Comparison of ENCODE assay signal across 9 cellular contexts in genomic region chr17:3669548-3669947, GRCh38. TPM values are rescaled to one million over a fixed set of nuclear protein-coding genes. Genes with fewer than 3 reads are reported as not detected.
DNase-seq lines count a peak whose midpoint lies in the region; ATAC-seq, FAIRE-seq and TF ChIP-seq lines count a peak whose summit lies in the region.
"Had no signal": no experiment of that assay in that cellular context is flagged by ENCODE, and none has a peak within 500 bp of the region (broad histone marks: within the 10 kb centered on the region; RNA-seq: fewer than 3 reads in every experiment).

No MANE protein-coding gene starts in this region.

- H3K4me1 ChIP-seq in heart left ventricle, result peaks cover 4 to 43% (median 36%) of the 10 kb centered on the region in 12 donors
- H3K4me1 ChIP-seq in GM12878 (ENCODE audit: control insufficient read depth, insufficient read depth, low read length), result peaks cover 8% of the 10 kb centered on the region
- peaks cover 23% of the 10 kb centered on the region for H3K4me1 ChIP-seq in mesenchymal stem cell (ENCODE audit: control insufficient read depth, insufficient read depth, low read depth, low read length)
- no peaks in the 10 kb centered on the region for H3K4me1 ChIP-seq in urinary bladder (ENCODE audit: insufficient read depth)

- no peak overlapping the region for H3K14ac ChIP-seq in mesenchymal stem cell (ENCODE audit: low read length in 2 of 2)

- no peak overlapping the region for H2BK120ac ChIP-seq in mesenchymal stem cell (ENCODE audit: low read depth, low read length)

- no peak overlapping the region for H4K91ac ChIP-seq in mesenchymal stem cell (ENCODE audit: low read length)

- H3K4me3 ChIP-seq in heart left ventricle (peak overlapping the region in 11 of 12 donors; percentile 69 to 100 (median 94)), GM12878 (peak overlapping the region; percentile 84), mesenchymal stem cell (ENCODE audit: insufficient read depth in 1 of 2, low read depth in 1 of 2, low read length in 2 of 2) (peak overlapping the region in 1 of 2 experiments; percentile 97), urinary bladder (ENCODE audit: low read depth, low read length) (peak overlapping the region; percentile 81)

- 48 to 58% (median 51%) methylated on average over 12 of the region's 12 CpGs for WGBS in heart left ventricle, 4 donors
- 34% methylated on average over 12 of the region's 12 CpGs for WGBS in GM12878 (ENCODE audit: insufficient coverage, insufficient replicate concordance, low lambda C conversion rate, missing lambda C conversion rate)
- 66% methylated on average over 12 of the region's 12 CpGs for WGBS in mesenchymal stem cell
- 44% methylated on average over 12 of the region's 12 CpGs for WGBS in urinary bladder

- POLR2A ChIA-PET in GM12878 (lab: Charles Lee), result no interaction called here

- H4K8ac ChIP-seq in mesenchymal stem cell (ENCODE audit: low read length), result no peak overlapping the region

- no peak for TF ChIP-seq RAD21 in GM12878 (IDR thresholded peaks at IDR 0.05; ENCODE audit: insufficient read depth, low read depth, low read length)

- no peak overlapping the region for H2BK15ac ChIP-seq in mesenchymal stem cell (ENCODE audit: low read depth, poor library complexity, severe bottlenecking)

- H3K36me3 ChIP-seq in heart left ventricle (peaks cover 0 to 21% (median 5%) of the 10 kb centered on the region in 9 donors), GM12878 (ENCODE audit: control insufficient read depth in 2 of 2, insufficient read depth in 2 of 2, low read length in 1 of 2) (no peaks in the 10 kb centered on the region), mesenchymal stem cell (ENCODE audit: control insufficient read depth in 1 of 2, insufficient read depth in 2 of 2, low read depth in 1 of 2, low read length in 2 of 2) (peaks cover 18 to 20% of the 10 kb centered on the region in 2 experiments), urinary bladder (ENCODE audit: insufficient read depth) (no peaks in the 10 kb centered on the region)

- no TSS peak for BruUV-seq in GM12878 (replicated peaks; lab: Mats Ljungman, UMichigan)

- TF ChIP-seq POLR2A in heart left ventricle (IDR thresholded peaks at IDR 0.05) (no peak), GM12878 (IDR thresholded peaks at IDR 0.05; ENCODE audit: low read depth, low read length) (no peak)

- H3K23ac ChIP-seq in mesenchymal stem cell (ENCODE audit: low read length in 2 of 2), result no peak overlapping the region

- H3K27ac ChIP-seq in heart left ventricle (peak overlapping the region in 4 of 12 donors; percentile 95 to 100 (median 100)), GM12878 (ENCODE audit: control insufficient read depth, insufficient read depth) (peak overlapping the region; percentile 86; the same call in 1 of the 2 replicates), mesenchymal stem cell (ENCODE audit: low read length, poor library complexity, severe bottlenecking) (no peak overlapping the region), urinary bladder (ENCODE audit: low read depth) (no peak overlapping the region)

- no peaks in the 10 kb centered on the region for H4K20me1 ChIP-seq in GM12878 (ENCODE audit: control insufficient read depth, insufficient read depth)

- SMC1A ChIA-PET in GM12878 (lab: Charles Lee; ENCODE audit: uncharacterized antibody, unreplicated experiment), result interaction anchor here (1.2 kb wide), 1 partner anchor 10 kb away, joined by 3 read pairs; no protein-coding TSS in a partner anchor

- H3K27me3 ChIP-seq in heart left ventricle, result no peaks in the 10 kb centered on the region
- H3K27me3 ChIP-seq in GM12878 (replicated peaks in 1 of 2; ENCODE audit: control insufficient read depth in 2 of 2, insufficient read depth in 2 of 2, low read length in 1 of 2), result no peaks in the 10 kb centered on the region
- H3K27me3 ChIP-seq in mesenchymal stem cell (ENCODE audit: control insufficient read depth in 1 of 2, insufficient read depth in 1 of 2, low read length in 2 of 2), result peaks cover 0 to 2% of the 10 kb centered on the region in 2 experiments

- intact Hi-C loops in heart left ventricle (cut with DNase I), result loop anchor here in 2 of 10 donors (2.0 to 10.0 kb wide), 3 partner anchors 33 to 625 kb away; partner anchors contain the start of genes CTNS (in 1 of the 2) and SHPK (in 1 of the 2)
- intact Hi-C loops in left ventricle myocardium superior (cut with micrococcal nuclease), result no loop called here
- intact Hi-C loops in GM12878 (cut with micrococcal nuclease; ENCODE audit: unreplicated experiment), result loop anchor here (10.0 kb wide), 1 partner anchor 115 kb away; the partner anchor contains the start of gene TRPV3

- peaks cover 20% of the 10 kb centered on the region for H3K79me2 ChIP-seq in GM12878 (ENCODE audit: control insufficient read depth, insufficient read depth, low read length)

- DNase-seq in heart left ventricle (no peak), left ventricle myocardium superior (no peak), GM12878 (ENCODE audit: low read depth, low spot score) (no peak), mesenchymal stem cell (no peak), OCI-M1 (lab: John Stamatoyannopoulos, UW) (no peak)
- DNase-seq: effector CD8-positive, alpha-beta T cell had no signal

- CTCF ChIA-PET in GM12878 (lab: Yijun Ruan, JAX), result interaction anchor here (1.0 to 1.9 kb wide), 2 partner anchors 13 to 33 kb away, joined by 4 to 10 read pairs; partner anchors contain the start of genes CTNS and SHPK

- H2BK5ac ChIP-seq in mesenchymal stem cell (ENCODE audit: low read depth, low read length, poor library complexity, severe bottlenecking), result no peak overlapping the region

- RAD21 ChIA-PET in GM12878 (lab: Charles Lee; ENCODE audit: unreplicated experiment), result no interaction called here

- H3K4ac ChIP-seq in mesenchymal stem cell (ENCODE audit: low read depth in 1 of 2, low read length in 2 of 2), result no peak overlapping the region

- H3K18ac ChIP-seq in mesenchymal stem cell (ENCODE audit: low read depth in 1 of 2, low read length in 2 of 2), result no peak overlapping the region

- H3K4me2 ChIP-seq in GM12878 (ENCODE audit: control insufficient read depth, insufficient read depth), result peak overlapping the region; percentile 97
- H3K4me2 ChIP-seq in mesenchymal stem cell (ENCODE audit: low read length, poor library complexity, severe bottlenecking), result peak overlapping the region; percentile 96

- ATAC-seq in heart left ventricle, result no peak
- ATAC-seq in left ventricle myocardium superior, result no peak
- ATAC-seq in GM12878, result no peak
- no peak for ATAC-seq in GM19455 (IDR thresholded peaks at IDR 0.05; ENCODE audit: unreplicated experiment)
- ATAC-seq in HG02840 (IDR thresholded peaks at IDR 0.05; ENCODE audit: low FRiP score, unreplicated experiment), result no peak

- H3K79me1 ChIP-seq in mesenchymal stem cell (replicated peaks; ENCODE audit: low read length, poor library complexity, severe bottlenecking), result peaks cover 9% of the 10 kb centered on the region

- TF ChIP-seq CTCF in heart left ventricle (IDR thresholded peaks at IDR 0.05) (no peak), GM12878 (IDR thresholded peaks at IDR 0.05 in 2 of 3, conservative IDR thresholded peaks at IDR 0.05 in 1 of 3; ENCODE audit: control insufficient read depth in 2 of 3, extremely low read depth in 1 of 3, insufficient read depth in 1 of 3, low read depth in 3 of 3, low read length in 3 of 3) (no peak)

- in situ Hi-C loops in GM12878 (cut with MboI), result no loop called here

- TF ChIP-seq EP300 in GM12878 (IDR thresholded peaks at IDR 0.05; ENCODE audit: borderline replicate concordance in 1 of 2, control insufficient read depth in 1 of 2, low read depth in 2 of 2, low read length in 2 of 2), result no peak

- peak; percentile 23 for FAIRE-seq in GM12878 (lab: Jason Lieb, UNC)

- H2AFZ ChIP-seq in GM12878 (ENCODE audit: control insufficient read depth, low read depth, low read length), result no peak overlapping the region
- H2AFZ ChIP-seq in mesenchymal stem cell (ENCODE audit: low read depth, low read length), result no peak overlapping the region

- H3K9ac ChIP-seq in GM12878 (ENCODE audit: control insufficient read depth, insufficient read depth, low read length), result peak overlapping the region; percentile 98
- peak overlapping the region; percentile 99 for H3K9ac ChIP-seq in mesenchymal stem cell (ENCODE audit: low read length)

- no peak overlapping the region for H2AK5ac ChIP-seq in mesenchymal stem cell (ENCODE audit: low read length, severe bottlenecking)

- H3K9me3 ChIP-seq in heart left ventricle (no peaks in the 10 kb centered on the region), GM12878 (replicated peaks; ENCODE audit: control insufficient read depth, insufficient read depth, low read length) (no peaks in the 10 kb centered on the region), mesenchymal stem cell (ENCODE audit: control insufficient read depth, low read length) (no peaks in the 10 kb centered on the region)

- no peak overlapping the region for H2BK12ac ChIP-seq in mesenchymal stem cell (ENCODE audit: low read length in 2 of 2)

RNA-seq across cellular contexts. Expression of gene EMC6, which starts 0.9 kb away (rescaled TPM):
- total RNA-seq in heart left ventricle (10 to 100 TPM; 24.2 to 78.2 (median 51.9) TPM), left ventricle myocardium superior (63.4 TPM), GM12878 (2014; rRNA removed) (24.5 and 37.3 TPM in 2 replicates), GM12878 (2014; rRNA removed; fragmentation: Illumina TruSeq; extraction: Trizol) (28.3 and 34.5 TPM in 2 replicates), GM12878 (2021) (63.6 and 64.2 TPM in 2 replicates), urinary bladder (7.8 TPM)
- polyA plus RNA-seq in heart left ventricle (100 to 1,000 TPM; 141 to 190 TPM), GM12878 (2011; rRNA removed) (20.0 and 28.8 TPM in 2 replicates), GM12878 (2014; fragmentation: Illumina TruSeq; extraction: Trizol) (11.1 and 27.6 TPM in 2 replicates), GM12878 (2014; fragmentation: Nextera tagmentation; extraction: Ambion mirVana) (10 to 100 TPM in 1 of 2 experiments, 1 to 10 TPM in 1; 5.1 to 32.2 TPM), GM12878 (2014; rRNA removed) (162 and 165 TPM in 2 replicates), GM12878 (2016; fragmentation: Nextera tagmentation; extraction: Ambion mirVana) (100 to 1,000 TPM; 170 to 172 TPM), urinary bladder (77.1 TPM)
- 5.7 and 5.8 TPM in 2 replicates for total RNA-seq in GM12878 (2013; cell fraction: nucleolus; rRNA removed)
- 42.5 TPM for polyA plus RNA-seq in GM12878 (2011; ENCODE audit: low read depth)
- 57.3 and 89.4 TPM in 2 replicates for polyA plus RNA-seq in GM12878 (2011; cell fraction: cytosol; rRNA removed)
- polyA plus RNA-seq in GM12878 (2011; cell fraction: nucleus; rRNA removed), result 24.3 and 28.1 TPM in 2 replicates
- polyA plus RNA-seq in GM12878 (2012), result 41.1 and 48.2 TPM in 2 replicates
- 2.9 and 8.0 TPM in 2 replicates for polyA minus RNA-seq in GM12878 (2011; rRNA and poly(A)+ RNA removed)
- 9.9 and 16.2 TPM in 2 replicates for polyA minus RNA-seq in GM12878 (2011; cell fraction: cytosol; rRNA and poly(A)+ RNA removed)
- polyA minus RNA-seq in GM12878 (2011; cell fraction: nucleus; rRNA and poly(A)+ RNA removed), result 8.7 and 14.6 TPM in 2 replicates
- polyA plus RNA-seq in mesenchymal stem cell (2013, experiment 1 of 2), result 102 TPM
- polyA plus RNA-seq in mesenchymal stem cell (2013, experiment 2 of 2), result 107 TPM

RNA-seq across cellular contexts. Expression of gene TAX1BP3, which starts 1.2 kb away (rescaled TPM):
- total RNA-seq in heart left ventricle, result 100 to 1,000 TPM; 122 to 291 (median 177) TPM
- 100 to 1,000 TPM; 131 to 203 TPM for polyA plus RNA-seq in heart left ventricle
- 167 TPM for total RNA-seq in left ventricle myocardium superior
- 6.5 and 8.0 TPM in 2 replicates for total RNA-seq in GM12878 (2013; cell fraction: nucleolus; rRNA removed)
- 28.2 and 29.8 TPM in 2 replicates for total RNA-seq in GM12878 (2014; rRNA removed)
- 9.2 and 10.6 TPM in 2 replicates for total RNA-seq in GM12878 (2014; rRNA removed; fragmentation: Illumina TruSeq; extraction: Trizol)
- total RNA-seq in GM12878 (2021), result 23.4 and 24.6 TPM in 2 replicates
- polyA plus RNA-seq in GM12878 (2011; ENCODE audit: low read depth), result 3.6 TPM
- 3.6 and 5.0 TPM in 2 replicates for polyA plus RNA-seq in GM12878 (2011; rRNA removed)
- 9.1 and 11.2 TPM in 2 replicates for polyA plus RNA-seq in GM12878 (2011; cell fraction: cytosol; rRNA removed)
- polyA plus RNA-seq in GM12878 (2011; cell fraction: nucleus; rRNA removed), result 7.3 and 8.5 TPM in 2 replicates
- polyA plus RNA-seq in GM12878 (2012), result 12.3 and 12.9 TPM in 2 replicates
- 4.4 and 8.3 TPM in 2 replicates for polyA plus RNA-seq in GM12878 (2014; fragmentation: Illumina TruSeq; extraction: Trizol)
- 1 to 10 TPM in 1 of 2 experiments, under 1 TPM in 1; 1.00 to 4.7 TPM for polyA plus RNA-seq in GM12878 (2014; fragmentation: Nextera tagmentation; extraction: Ambion mirVana)
- polyA plus RNA-seq in GM12878 (2014; rRNA removed), result 17.2 and 20.2 TPM in 2 replicates
- 10 to 100 TPM; 38.1 to 40.4 TPM for polyA plus RNA-seq in GM12878 (2016; fragmentation: Nextera tagmentation; extraction: Ambion mirVana)
- 3.1 and 5.0 TPM in 2 replicates for polyA minus RNA-seq in GM12878 (2011; rRNA and poly(A)+ RNA removed)
- 3.6 and 7.6 TPM in 2 replicates for polyA minus RNA-seq in GM12878 (2011; cell fraction: cytosol; rRNA and poly(A)+ RNA removed)
- 1.2 and 3.3 TPM in 2 replicates for polyA minus RNA-seq in GM12878 (2011; cell fraction: nucleus; rRNA and poly(A)+ RNA removed)
- 119 TPM for polyA plus RNA-seq in mesenchymal stem cell (2013, experiment 1 of 2)
- 117 TPM for polyA plus RNA-seq in mesenchymal stem cell (2013, experiment 2 of 2)
- 64.2 TPM for total RNA-seq in urinary bladder
- 129 TPM for polyA plus RNA-seq in urinary bladder

RNA-seq across cellular contexts. Expression of gene P2RX5, which starts 26.4 kb away (rescaled TPM):
- 10 to 100 TPM in 6 of 9 donors, 1 to 10 TPM in 3; 5.4 to 66.4 (median 14.3) TPM for total RNA-seq in heart left ventricle
- polyA plus RNA-seq in heart left ventricle, result 100 to 1,000 TPM in 1 of 2 donors, 10 to 100 TPM in 1; 13.1 to 108 TPM
- 16.4 TPM for total RNA-seq in left ventricle myocardium superior
- total RNA-seq in GM12878 (2013; cell fraction: nucleolus; rRNA removed), result 276 and 346 TPM in 2 replicates
- total RNA-seq in GM12878 (2014; rRNA removed), result 22.5 and 25.2 TPM in 2 replicates
- 17.9 and 20.0 TPM in 2 replicates for total RNA-seq in GM12878 (2014; rRNA removed; fragmentation: Illumina TruSeq; extraction: Trizol)
- 24.8 and 27.2 TPM in 2 replicates for total RNA-seq in GM12878 (2021)
- polyA plus RNA-seq in GM12878 (2011; ENCODE audit: low read depth), result 28.3 TPM
- polyA plus RNA-seq in GM12878 (2011; rRNA removed), result 5.1 and 10.0 TPM in 2 replicates
- polyA plus RNA-seq in GM12878 (2011; cell fraction: cytosol; rRNA removed), result 18.6 TPM in 2 replicates
- polyA plus RNA-seq in GM12878 (2011; cell fraction: nucleus; rRNA removed), result 28.6 and 31.4 TPM in 2 replicates
- polyA plus RNA-seq in GM12878 (2012), result 23.7 and 37.9 TPM in 2 replicates
- 18.4 and 28.8 TPM in 2 replicates for polyA plus RNA-seq in GM12878 (2014; fragmentation: Illumina TruSeq; extraction: Trizol)
- polyA plus RNA-seq in GM12878 (2014; fragmentation: Nextera tagmentation; extraction: Ambion mirVana), result 10 to 100 TPM in 1 of 2 experiments, 1 to 10 TPM in 1; 6.9 to 14.2 TPM
- 18.1 and 22.5 TPM in 2 replicates for polyA plus RNA-seq in GM12878 (2014; rRNA removed)
- polyA plus RNA-seq in GM12878 (2016; fragmentation: Nextera tagmentation; extraction: Ambion mirVana), result 10 to 100 TPM; 19.1 to 23.1 TPM
- polyA minus RNA-seq in GM12878 (2011; rRNA and poly(A)+ RNA removed), result 8.0 and 11.7 TPM in 2 replicates
- 5.5 and 5.7 TPM in 2 replicates for polyA minus RNA-seq in GM12878 (2011; cell fraction: cytosol; rRNA and poly(A)+ RNA removed)
- 5.7 and 10.2 TPM in 2 replicates for polyA minus RNA-seq in GM12878 (2011; cell fraction: nucleus; rRNA and poly(A)+ RNA removed)
- 0.35 TPM for polyA plus RNA-seq in mesenchymal stem cell (2013, experiment 1 of 2)
- 0.30 TPM for polyA plus RNA-seq in mesenchymal stem cell (2013, experiment 2 of 2)
- total RNA-seq in urinary bladder, result 1.3 TPM
- polyA plus RNA-seq in urinary bladder, result 1.0 TPM

RNA-seq across cellular contexts. Expression of gene CTNS, which starts 33.0 kb away (rescaled TPM):
- total RNA-seq in heart left ventricle (10 to 100 TPM in 3 of 9 donors, 1 to 10 TPM in 6; 6.2 to 19.0 (median 8.7) TPM), left ventricle myocardium superior (7.1 TPM), GM12878 (2014; rRNA removed) (7.3 and 7.4 TPM in 2 replicates), GM12878 (2014; rRNA removed; fragmentation: Illumina TruSeq; extraction: Trizol) (4.7 and 5.3 TPM in 2 replicates), GM12878 (2021) (7.8 and 9.2 TPM in 2 replicates), urinary bladder (10.6 TPM)
- polyA plus RNA-seq in heart left ventricle (10 to 100 TPM in 1 of 2 donors, 1 to 10 TPM in 1; 6.8 to 10.9 TPM), GM12878 (2011; rRNA removed) (2.6 and 3.0 TPM in 2 replicates), GM12878 (2014; fragmentation: Illumina TruSeq; extraction: Trizol) (5.0 and 6.8 TPM in 2 replicates), GM12878 (2014; fragmentation: Nextera tagmentation; extraction: Ambion mirVana) (1 to 10 TPM in 1 of 2 experiments, under 1 TPM in 1; 0.92 to 1.7 TPM), GM12878 (2014; rRNA removed) (8.3 and 10.7 TPM in 2 replicates), GM12878 (2016; fragmentation: Nextera tagmentation; extraction: Ambion mirVana) (1 to 10 TPM; 6.0 to 8.6 TPM), urinary bladder (13.8 TPM)
- total RNA-seq in GM12878 (2013; cell fraction: nucleolus; rRNA removed), result 9.7 and 12.6 TPM in 2 replicates
- 2.3 TPM for polyA plus RNA-seq in GM12878 (2011; ENCODE audit: low read depth)
- polyA plus RNA-seq in GM12878 (2011; cell fraction: cytosol; rRNA removed), result 4.3 and 6.0 TPM in 2 replicates
- 9.6 and 10.1 TPM in 2 replicates for polyA plus RNA-seq in GM12878 (2011; cell fraction: nucleus; rRNA removed)
- polyA plus RNA-seq in GM12878 (2012), result 4.2 and 5.6 TPM in 2 replicates
- 2.1 and 3.5 TPM in 2 replicates for polyA minus RNA-seq in GM12878 (2011; rRNA and poly(A)+ RNA removed)
- 1.6 TPM in 1 of 2 replicates, not detected in the other for polyA minus RNA-seq in GM12878 (2011; cell fraction: cytosol; rRNA and poly(A)+ RNA removed)
- polyA minus RNA-seq in GM12878 (2011; cell fraction: nucleus; rRNA and poly(A)+ RNA removed), result 2.1 and 3.9 TPM in 2 replicates
- polyA plus RNA-seq in mesenchymal stem cell (2013, experiment 1 of 2), result 28.5 TPM
- 28.1 TPM for polyA plus RNA-seq in mesenchymal stem cell (2013, experiment 2 of 2)

RNA-seq across cellular contexts. Expression of gene SHPK, which starts 33.5 kb away (rescaled TPM):
- total RNA-seq in heart left ventricle (1 to 10 TPM; 2.5 to 7.3 (median 3.6) TPM), left ventricle myocardium superior (5.1 TPM), GM12878 (2014; rRNA removed) (15.1 and 16.6 TPM in 2 replicates), GM12878 (2014; rRNA removed; fragmentation: Illumina TruSeq; extraction: Trizol) (9.7 and 10.8 TPM in 2 replicates), GM12878 (2021) (11.7 and 12.9 TPM in 2 replicates), urinary bladder (12.6 TPM)
- polyA plus RNA-seq in heart left ventricle (1 to 10 TPM; 2.9 to 3.7 TPM), GM12878 (2011; rRNA removed) (8.0 and 13.9 TPM in 2 replicates), GM12878 (2014; fragmentation: Illumina TruSeq; extraction: Trizol) (7.8 and 9.5 TPM in 2 replicates), GM12878 (2014; fragmentation: Nextera tagmentation; extraction: Ambion mirVana) (1 to 10 TPM; 1.7 to 1.8 TPM), GM12878 (2014; rRNA removed) (12.9 and 15.6 TPM in 2 replicates), GM12878 (2016; fragmentation: Nextera tagmentation; extraction: Ambion mirVana) (10 to 100 TPM; 13.0 to 13.2 TPM), urinary bladder (8.0 TPM)
- total RNA-seq in GM12878 (2013; cell fraction: nucleolus; rRNA removed), result 36.6 and 37.2 TPM in 2 replicates
- 4.8 TPM for polyA plus RNA-seq in GM12878 (2011; ENCODE audit: low read depth)
- polyA plus RNA-seq in GM12878 (2011; cell fraction: cytosol; rRNA removed), result 18.3 and 23.7 TPM in 2 replicates
- polyA plus RNA-seq in GM12878 (2011; cell fraction: nucleus; rRNA removed), result 8.6 and 11.5 TPM in 2 replicates
- 7.7 and 7.9 TPM in 2 replicates for polyA plus RNA-seq in GM12878 (2012)
- polyA minus RNA-seq in GM12878 (2011; rRNA and poly(A)+ RNA removed), result 22.9 and 29.9 TPM in 2 replicates
- polyA minus RNA-seq in GM12878 (2011; cell fraction: cytosol; rRNA and poly(A)+ RNA removed), result 6.3 and 9.7 TPM in 2 replicates
- polyA minus RNA-seq in GM12878 (2011; cell fraction: nucleus; rRNA and poly(A)+ RNA removed), result 5.3 and 11.5 TPM in 2 replicates
- 7.4 TPM for polyA plus RNA-seq in mesenchymal stem cell (2013, experiment 1 of 2)
- 7.5 TPM for polyA plus RNA-seq in mesenchymal stem cell (2013, experiment 2 of 2)
